Comparison of ENCODE assay signal across 28 cellular contexts in genomic region chrX:18545771-18546170, GRCh38.
"Had no signal": no experiment of that assay in that cellular context is flagged by ENCODE, and none has a peak within 500 bp of the region (broad histone marks: within the 10 kb centered on the region; RNA-seq: fewer than 3 reads in every experiment).

No MANE protein-coding gene starts in this region.

- H3K9me3 ChIP-seq: lower lobe of right lung, mucosa of descending colon, pancreas, prostate gland, sigmoid colon, tibial nerve, uterus had no signal

- H3K4me3 ChIP-seq: hepatocyte, lower lobe of right lung, mucosa of descending colon, pancreas, prostate gland, sigmoid colon, smooth muscle cell, tibial nerve, uterus had no signal

- H3K36me3 Mint-ChIP-seq: natural killer cell treated with Interleukin-12 subunit alpha and Interleukin-12 subunit beta and Interleukin-15 and Interleukin-18, amount 100 ng/mL, for 72 hours; type B pancreatic cell had no signal

- H3K9me3 Mint-ChIP-seq: naive thymus-derived CD4-positive, alpha-beta T cell; natural killer cell treated with Interleukin-12 subunit alpha and Interleukin-12 subunit beta and Interleukin-15 and Interleukin-18, amount 100 ng/mL, for 72 hours; stimulated activated memory B cell treated with anti-CD40 and anti-IgM and Interleukin-4, amounts not matched to agents 10 μg/mL and 1 μg/mL and 100 μg/mL, for 72 hours; stimulated activated naive CD8-positive, alpha-beta T cell treated with anti-CD3 and anti-CD28 coated beads, Interleukin-15, amount 100 ng/mL, for 72 hours had no signal

- H3K4me1 Mint-ChIP-seq: stimulated activated naive CD8-positive, alpha-beta T cell treated with anti-CD3 and anti-CD28 coated beads, Interleukin-15, amount 100 ng/mL, for 72 hours had no signal

- ATAC-seq: left ventricle myocardium superior; lower lobe of right lung; mucosa of descending colon; naive thymus-derived CD4-positive, alpha-beta T cell; natural killer cell treated with Interleukin-12 subunit alpha and Interleukin-12 subunit beta and Interleukin-15 and Interleukin-18, amount 100 ng/mL, for 72 hours; right cardiac atrium; stimulated activated memory B cell treated with anti-CD40 and anti-IgM and Interleukin-4, amounts not matched to agents 10 μg/mL and 1 μg/mL and 100 μg/mL, for 72 hours; stimulated activated naive CD8-positive, alpha-beta T cell treated with anti-CD3 and anti-CD28 coated beads, Interleukin-15, amount 100 ng/mL, for 72 hours had no signal

- H3K4me2 ChIP-seq: hepatocyte, smooth muscle cell had no signal

- DNase-seq: islet precursor cell; left ventricle myocardium superior; lower lobe of right lung; mammary epithelial cell; mesenchymal stem cell; mucosa of descending colon; naive thymus-derived CD4-positive, alpha-beta T cell; nucleus accumbens; pancreas; posterior cingulate gyrus; retina; right cardiac atrium; sigmoid colon; stimulated activated CD4-positive, alpha-beta T cell treated with anti-CD3 and anti-CD28 coated beads, Interleukin-1b, Interleukin-23, amount 100 ng/mL, for 48 hours; stimulated activated CD4-positive, alpha-beta T cell treated with anti-CD3 and anti-CD28 coated beads, Interleukin-2, amount 100 ng/mL, for 48 hours; stimulated activated CD4-positive, alpha-beta T cell treated with anti-CD3 and anti-CD28 coated beads, Interleukin-4, amount 100 ng/mL, for 4 hours; stimulated activated CD8-positive, alpha-beta memory T cell treated with anti-CD3 and anti-CD28 coated beads, Interleukin-4, amount 100 ng/mL, for 48 hours; stimulated activated naive CD4-positive, alpha-beta T cell treated with Interleukin-2 at 50 U/mL for 16 hours; stimulated activated naive CD8-positive, alpha-beta T cell treated with anti-CD3 and anti-CD28 coated beads, Interleukin-15, amount 100 ng/mL, for 72 hours; substantia nigra; uterus had no signal

- H3K27ac Mint-ChIP-seq: naive thymus-derived CD4-positive, alpha-beta T cell; natural killer cell treated with Interleukin-12 subunit alpha and Interleukin-12 subunit beta and Interleukin-15 and Interleukin-18, amount 100 ng/mL, for 72 hours; stimulated activated memory B cell treated with anti-CD40 and anti-IgM and Interleukin-4, amounts not matched to agents 10 μg/mL and 1 μg/mL and 100 μg/mL, for 72 hours; stimulated activated naive CD8-positive, alpha-beta T cell treated with anti-CD3 and anti-CD28 coated beads, Interleukin-15, amount 100 ng/mL, for 72 hours; type B pancreatic cell had no signal

- H3K36me3 ChIP-seq: lower lobe of right lung, pancreas, prostate gland, sigmoid colon, tibial nerve, uterus had no signal

- H3K4me1 ChIP-seq: lower lobe of right lung, pancreas, prostate gland, sigmoid colon, tibial nerve, uterus had no signal

- H3K4me3 Mint-ChIP-seq: naive thymus-derived CD4-positive, alpha-beta T cell; natural killer cell treated with Interleukin-12 subunit alpha and Interleukin-12 subunit beta and Interleukin-15 and Interleukin-18, amount 100 ng/mL, for 72 hours; stimulated activated memory B cell treated with anti-CD40 and anti-IgM and Interleukin-4, amounts not matched to agents 10 μg/mL and 1 μg/mL and 100 μg/mL, for 72 hours; stimulated activated naive CD8-positive, alpha-beta T cell treated with anti-CD3 and anti-CD28 coated beads, Interleukin-15, amount 100 ng/mL, for 72 hours; type B pancreatic cell had no signal

- H3K27me3 ChIP-seq: hepatocyte, pancreas, sigmoid colon, tibial nerve, uterus had no signal

- H3K27ac ChIP-seq: hepatocyte, lower lobe of right lung, pancreas, prostate gland, sigmoid colon, tibial nerve, uterus had no signal

- H3K27me3 Mint-ChIP-seq: stimulated activated memory B cell treated with anti-CD40 and anti-IgM and Interleukin-4, amounts not matched to agents 10 μg/mL and 1 μg/mL and 100 μg/mL, for 72 hours; stimulated activated naive CD8-positive, alpha-beta T cell treated with anti-CD3 and anti-CD28 coated beads, Interleukin-15, amount 100 ng/mL, for 72 hours; type B pancreatic cell had no signal
